ENCODE assay signal across 1 cellular context in genomic region chr11:67630230-67630942, GRCh38.
TF ChIP-seq lines count a peak whose summit lies in the region.

No MANE protein-coding gene starts in this region.

TF ChIP-seq in K562, 482 proteins besides CTCF, POLR2A, EP300 and RAD21 (continued from another document and continues in another):
- 0 out of 2 replicates have a peak, but pooled peaks have one; percentile 12 for TF ChIP-seq ZNF395 (CRISPR knock-in tag; IDR thresholded peaks at IDR 0.05)
- no peak; the same call in 1 of the 2 replicates for TF ChIP-seq TCF7 (IDR thresholded peaks at IDR 0.05; ENCODE audit: borderline replicate concordance)
- TF ChIP-seq ZNF76 (CRISPR knock-in tag; IDR thresholded peaks at IDR 0.05; ENCODE audit: borderline replicate concordance), result no peak
- TF ChIP-seq NCOA2 (IDR thresholded peaks at IDR 0.05; ENCODE audit: partially characterized antibody in 2 of 2), result no peak
- peak; percentile 85; the same call in 1 of the 2 replicates for TF ChIP-seq CTBP1 (IDR thresholded peaks at IDR 0.05; ENCODE audit: borderline replicate concordance)
- TF ChIP-seq KDM1A (IDR thresholded peaks at IDR 0.05), result no peak
- peak; percentile 86 for TF ChIP-seq THAP12 (CRISPR knock-in tag; IDR thresholded peaks at IDR 0.05)
- TF ChIP-seq KDM2B (CRISPR knock-in tag; IDR thresholded peaks at IDR 0.05), result peak; percentile 63; the same call in 1 of the 2 replicates
- no peak for TF ChIP-seq SMAD2 (IDR thresholded peaks at IDR 0.05; ENCODE audit: low read depth, low read length)
- no peak for TF ChIP-seq HOXB6 (CRISPR knock-in tag; IDR thresholded peaks at IDR 0.05; ENCODE audit: borderline replicate concordance)
- TF ChIP-seq E4F1 (CRISPR knock-in tag; IDR thresholded peaks at IDR 0.05; ENCODE audit: borderline replicate concordance), result no peak
- 0 out of 2 replicates have a peak, but pooled peaks have one; percentile 61 for TF ChIP-seq L3MBTL2 (IDR thresholded peaks at IDR 0.05)
- TF ChIP-seq XRCC4 (IDR thresholded peaks at IDR 0.05; ENCODE audit: extremely low read depth, insufficient read depth, insufficient read length), result no peak
- TF ChIP-seq CBFA2T2 (conservative IDR thresholded peaks at IDR 0.05), result no peak
- no peak for TF ChIP-seq TCF7L2 (IDR thresholded peaks at IDR 0.05; ENCODE audit: low read depth, low read length)
- TF ChIP-seq MTA2 (IDR thresholded peaks at IDR 0.05; ENCODE audit: low read depth), result no peak
- TF ChIP-seq ZFP91 (CRISPR knock-in tag; IDR thresholded peaks at IDR 0.05), result no peak
- TF ChIP-seq ZNF583 (CRISPR knock-in tag; IDR thresholded peaks at IDR 0.05), result no peak
- no peak for TF ChIP-seq CHAMP1 (IDR thresholded peaks at IDR 0.05)
- no peak for TF ChIP-seq BACH1 (tag; IDR thresholded peaks at IDR 0.05)
- no peak for TF ChIP-seq ZFP36 (IDR thresholded peaks at IDR 0.05; ENCODE audit: low read depth, low read length, partially characterized antibody)
- peak; percentile 85 for TF ChIP-seq LCOR (CRISPR knock-in tag; IDR thresholded peaks at IDR 0.05)
- TF ChIP-seq THAP7 (CRISPR knock-in tag; IDR thresholded peaks at IDR 0.05), result no peak
- TF ChIP-seq KDM5B (IDR thresholded peaks at IDR 0.05; ENCODE audit: insufficient replicate concordance, low read depth, low read length), result peak; percentile 64
- TF ChIP-seq ZNF318 (IDR thresholded peaks at IDR 0.05; ENCODE audit: borderline replicate concordance in 1 of 2, low read depth in 1 of 2), result no peak
- no peak for TF ChIP-seq HOMEZ (CRISPR knock-in tag; IDR thresholded peaks at IDR 0.05)
- TF ChIP-seq MAZ (CRISPR knock-in tag; conservative IDR thresholded peaks at IDR 0.05 in 1 of 2, IDR thresholded peaks at IDR 0.05 in 1 of 2), result peak; percentile 85 to 96
- TF ChIP-seq POLR2AphosphoS5 (IDR thresholded peaks at IDR 0.05; ENCODE audit: control insufficient read depth, insufficient read depth, low read depth, low read length), result peak; percentile 59; the same call in 1 of the 2 replicates
- TF ChIP-seq TAF9B (IDR thresholded peaks at IDR 0.05; ENCODE audit: partially characterized antibody), result no peak
- no peak for TF ChIP-seq ZFPM2 (CRISPR knock-in tag; IDR thresholded peaks at IDR 0.05)
- peak; percentile 43; the same call in 1 of the 2 replicates for TF ChIP-seq ARID1B (IDR thresholded peaks at IDR 0.05)
- no peak for TF ChIP-seq RNF2 (IDR thresholded peaks at IDR 0.05)
- TF ChIP-seq TOE1 (IDR thresholded peaks at IDR 0.05; ENCODE audit: borderline replicate concordance), result 0 out of 2 replicates have a peak, but pooled peaks have one; percentile 47
- 0 out of 2 replicates have a peak, but pooled peaks have one; percentile 84 for TF ChIP-seq TOE1 (CRISPR knock-in tag; IDR thresholded peaks at IDR 0.05; ENCODE audit: borderline replicate concordance, low read depth)
- peak; percentile 65; the same call in 1 of the 2 replicates for TF ChIP-seq ZBTB2 (IDR thresholded peaks at IDR 0.05)
- TF ChIP-seq GATAD2A (IDR thresholded peaks at IDR 0.05), result peak; percentile 51; the same call in 1 of the 2 replicates
